ENCODE assay signal across 17 cellular contexts in the genomic region with DNA sequence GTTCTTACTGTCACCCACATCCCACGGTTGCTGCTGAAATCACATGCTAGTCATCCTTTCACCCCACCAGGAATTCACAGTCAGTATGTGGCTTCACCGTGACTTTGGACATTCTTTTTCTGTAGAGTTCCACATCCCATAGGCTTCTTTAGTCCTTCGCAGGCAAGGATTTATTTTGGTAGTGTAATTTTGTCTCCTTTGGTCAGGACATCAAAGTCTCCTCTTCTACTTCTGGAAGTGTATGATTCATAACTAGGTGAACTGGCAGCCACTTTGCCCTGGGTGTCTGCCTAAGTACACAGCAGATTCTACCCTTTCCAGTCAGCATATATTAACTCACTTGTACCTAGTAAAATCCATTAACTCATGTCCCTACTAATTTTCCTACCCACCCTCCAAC. TPM values are rescaled to one million over a fixed set of nuclear protein-coding genes. Genes with fewer than 3 reads are reported as not detected.
A peak's percentile ranks its signal among the peaks of the same experiment; 100 is the strongest.
DNase-seq lines count a peak whose midpoint lies in the region; ATAC-seq, FAIRE-seq and TF ChIP-seq lines count a peak whose summit lies in the region.
"Had no signal": no experiment of that assay in that cellular context is flagged by ENCODE, and none has a peak within 500 bp of the region (broad histone marks: within the 10 kb centered on the region; RNA-seq: fewer than 3 reads in every experiment).

No MANE protein-coding gene starts in this region.

- POLR2A ChIA-PET in HepG2 (lab: Yijun Ruan, JAX) = no interaction called here

- no peak overlapping the region for H3K4me3 ChIP-seq in right lobe of liver
- H3K4me3 ChIP-seq in HepG2 (replicated peaks in 1 of 3; ENCODE audit: insufficient read depth in 1 of 3, low read depth in 2 of 3, low read length in 3 of 3) = no peak overlapping the region
- H3K4me3 ChIP-seq in astrocyte (ENCODE audit: insufficient read depth, low read depth, low read length) = no peak overlapping the region
- no peak overlapping the region for H3K4me3 ChIP-seq in fibroblast of mammary gland (ENCODE audit: control insufficient read depth, low read depth, low read length)
- H3K4me3 ChIP-seq: BLaER1 had no signal

- H3K4me2 ChIP-seq in HepG2 (ENCODE audit: low read depth, low read length) (no peak overlapping the region), astrocyte (ENCODE audit: low read length) (peak overlapping the region; percentile 32)
- H3K4me2 ChIP-seq: BLaER1 had no signal

- DNase-seq in right lobe of liver = peak in 1 of 3 donors; percentile 33
- DNase-seq in HepG2 (ENCODE audit: low spot score) = no peak
- DNase-seq in astrocyte (ENCODE audit: low read depth) = peak; percentile 56
- peak; percentile 41 for DNase-seq in fibroblast of mammary gland (ENCODE audit: low read depth)
- peak; percentile 10 for DNase-seq in urothelium cell line (ENCODE audit: low spot score)
- DNase-seq in NCI-H1417 treated with DMSO at 0.1 percent for 48 hours (lab: John Stamatoyannopoulos, UW) = no peak
- no peak for DNase-seq in activated CD8-positive, alpha-beta memory T cell treated with anti-CD3 and anti-CD28 coated beads, Interleukin-2, amount 50 U/mL, for 48 hours
- DNase-seq: Kasumi-1, MV-4-11, NCI-H1417, NCI-H1930, NCI-H510A treated with DMSO at 0.1 percent for 48 hours, NCI-H82 had no signal

- CTCF ChIA-PET in HepG2 (lab: Yijun Ruan, JAX; ENCODE audit: low intra/inter-chr PET ratio, low total read pairs) = no interaction called here

- H4K20me1 ChIP-seq in HepG2 (ENCODE audit: insufficient read depth, low read length) (no peaks in the 10 kb centered on the region), astrocyte (ENCODE audit: insufficient read depth, low read length) (no peaks in the 10 kb centered on the region)
- H4K20me1 ChIP-seq: BLaER1 had no signal

- H3K4me3 Mint-ChIP-seq in astrocyte (ENCODE audit: unreplicated experiment) = no peak overlapping the region
- H3K4me3 Mint-ChIP-seq: IgD-negative memory B cell had no signal

- TF ChIP-seq CTCF in right lobe of liver (IDR thresholded peaks at IDR 0.05) = no peak
- TF ChIP-seq CTCF in HepG2 (CRISPR knock-in tag; IDR thresholded peaks at IDR 0.05) = no peak
- no peak for TF ChIP-seq CTCF in astrocyte (IDR thresholded peaks at IDR 0.05; ENCODE audit: insufficient read depth, low read depth, low read length)
- no peak for TF ChIP-seq CTCF in fibroblast of mammary gland (conservative IDR thresholded peaks at IDR 0.05; ENCODE audit: control insufficient read depth, insufficient read depth, low read depth, low read length)

- TF ChIP-seq POLR2A in right lobe of liver (IDR thresholded peaks at IDR 0.05) (no peak), HepG2 (IDR thresholded peaks at IDR 0.05; ENCODE audit: insufficient read depth in 1 of 2, low read depth in 2 of 2, low read length in 2 of 2) (no peak)

- no peak overlapping the region for H3K9ac ChIP-seq in HepG2 (ENCODE audit: insufficient read depth, low read depth, low read length)
- H3K9ac ChIP-seq in astrocyte (ENCODE audit: low read length) = no peak overlapping the region
- H3K9ac ChIP-seq: BLaER1 had no signal

- peaks cover 5% of the 10 kb centered on the region for H3K4me1 Mint-ChIP-seq in astrocyte (ENCODE audit: low read depth, unreplicated experiment)
- H3K4me1 Mint-ChIP-seq: IgD-negative memory B cell had no signal

- H3K27me3 Mint-ChIP-seq in astrocyte (ENCODE audit: low read depth, unreplicated experiment) = peaks cover 6% of the 10 kb centered on the region

- peaks cover 13% of the 10 kb centered on the region for H3K9me3 Mint-ChIP-seq in astrocyte (ENCODE audit: unreplicated experiment)

- in situ Hi-C loops in HepG2 (cut with HindIII; ENCODE audit: extremely low pct_ligation_motif_present, low pct_unique_long_range_greater_than_20kb) = no loop called here

- H3K4me1 ChIP-seq in right lobe of liver (no peaks in the 10 kb centered on the region), HepG2 (ENCODE audit: insufficient read depth, low read length) (no peaks in the 10 kb centered on the region), astrocyte (ENCODE audit: insufficient read depth, low read length) (peaks cover 5% of the 10 kb centered on the region)
- H3K4me1 ChIP-seq: BLaER1 had no signal

- H3K9me3 ChIP-seq in right lobe of liver = no peaks in the 10 kb centered on the region
- no peaks in the 10 kb centered on the region for H3K9me3 ChIP-seq in HepG2 (ENCODE audit: low read length)
- H3K9me3 ChIP-seq in astrocyte (ENCODE audit: insufficient read depth, low read depth, low read length) = no peaks in the 10 kb centered on the region
- H3K9me3 ChIP-seq: BLaER1 had no signal

- H3K27ac ChIP-seq in right lobe of liver (no peak overlapping the region), HepG2 (ENCODE audit: extremely low read length, insufficient read depth, low read length) (no peak overlapping the region), astrocyte (ENCODE audit: low read depth, low read length) (no peak overlapping the region)
- H3K27ac ChIP-seq: BLaER1 had no signal

- no peak for FAIRE-seq in HepG2 (lab: Jason Lieb, UNC)
- no peak for FAIRE-seq in astrocyte (lab: Jason Lieb, UNC)
- no peak for FAIRE-seq in urothelium cell line (lab: Jason Lieb, UNC)

- H2AFZ ChIP-seq in HepG2 (ENCODE audit: low read length) (no peak overlapping the region), astrocyte (ENCODE audit: low read depth, low read length) (no peak overlapping the region)

- BruUV-seq in HepG2 (replicated peaks; lab: Mats Ljungman, UMichigan) = no TSS peak

- H3K27me3 ChIP-seq in right lobe of liver = no peaks in the 10 kb centered on the region
- no peaks in the 10 kb centered on the region for H3K27me3 ChIP-seq in HepG2 (ENCODE audit: control insufficient read depth in 1 of 2, insufficient read depth in 2 of 2, low read length in 2 of 2)
- no peaks in the 10 kb centered on the region for H3K27me3 ChIP-seq in astrocyte (ENCODE audit: insufficient read depth, low read length)
- H3K27me3 ChIP-seq: BLaER1 had no signal

- no peak overlapping the region for H3K27ac Mint-ChIP-seq in astrocyte (ENCODE audit: unreplicated experiment)
- H3K27ac Mint-ChIP-seq: IgD-negative memory B cell had no signal

- TF ChIP-seq EP300 in HepG2 (IDR thresholded peaks at IDR 0.05; ENCODE audit: low read depth in 2 of 2, low read length in 2 of 2) = no peak
- TF ChIP-seq EP300 in HepG2 (CRISPR knock-in tag; IDR thresholded peaks at IDR 0.05; ENCODE audit: borderline replicate concordance) = no peak

- ATAC-seq in right lobe of liver = peak in 3 of 4 donors; percentile 17 to 94 (median 36)
- no peak for ATAC-seq in HepG2
- ATAC-seq in GM19452 (IDR thresholded peaks at IDR 0.05; ENCODE audit: unreplicated experiment) = no peak
- ATAC-seq: Right ventricle myocardium inferior had no signal

- no peak for TF ChIP-seq RAD21 in HepG2 (CRISPR knock-in tag; IDR thresholded peaks at IDR 0.05)

- no peaks in the 10 kb centered on the region for H3K36me3 Mint-ChIP-seq in astrocyte (ENCODE audit: low read depth, unreplicated experiment)
- H3K36me3 Mint-ChIP-seq: IgD-negative memory B cell had no signal

- intact Hi-C loops in right lobe of liver (cut with DNase I) = no loop called here
- intact Hi-C loops in HepG2 (cut with micrococcal nuclease; ENCODE audit: unreplicated experiment) = no loop called here

- 75% methylated on average over 3 of the region's 3 CpGs for WGBS in right lobe of liver (ENCODE audit: insufficient coverage, low coverage, low lambda C conversion rate, missing lambda C conversion rate)
- WGBS in HepG2 (ENCODE audit: low lambda C conversion rate) = 30% methylated on average over 3 of the region's 3 CpGs

- H3K36me3 ChIP-seq in right lobe of liver = no peaks in the 10 kb centered on the region
- no peaks in the 10 kb centered on the region for H3K36me3 ChIP-seq in HepG2 (replicated peaks in 1 of 2; ENCODE audit: control insufficient read depth in 1 of 2, insufficient read depth in 2 of 2, low read length in 2 of 2)
- H3K36me3 ChIP-seq in astrocyte (ENCODE audit: insufficient read depth, low read length) = no peaks in the 10 kb centered on the region
- H3K36me3 ChIP-seq: BLaER1 had no signal

- H3K79me2 ChIP-seq in HepG2 (ENCODE audit: insufficient read depth, low read length) (no peaks in the 10 kb centered on the region), astrocyte (ENCODE audit: insufficient read depth, low read length) (no peaks in the 10 kb centered on the region)

TF ChIP-seq in HepG2, 621 proteins besides CTCF, POLR2A, EP300 and RAD21 (continues in another document):
- TF ChIP-seq SRSF9 (IDR thresholded peaks at IDR 0.05; ENCODE audit: borderline replicate concordance, insufficient read depth, low read depth, low read length, poor library complexity, severe bottlenecking) (no peak), SAFB2 (CRISPR knock-in tag; IDR thresholded peaks at IDR 0.05; ENCODE audit: borderline replicate concordance, low read depth) (no peak), GATAD1 (CRISPR knock-in tag; IDR thresholded peaks at IDR 0.05) (no peak), ZNF660 (CRISPR knock-in tag; IDR thresholded peaks at IDR 0.05; ENCODE audit: borderline replicate concordance, low read depth) (no peak), PPARG (CRISPR knock-in tag; conservative IDR thresholded peaks at IDR 0.05) (no peak)

RNA-seq across cellular contexts. Expression of a gene that starts 38.3 kb away (rescaled TPM):
- total RNA-seq in right lobe of liver = 10 to 100 TPM; 11.4 to 27.1 (median 20.7) TPM
- total RNA-seq in HepG2 (2016; rRNA removed; fragmentation: Illumina TruSeq; extraction: Trizol) = 2.8 and 4.5 TPM in 2 replicates
- 0.51 and 0.88 TPM in 2 replicates for total RNA-seq in HepG2 (2016; cell fraction: cytosol; rRNA removed; fragmentation: Illumina TruSeq; extraction: Trizol; ENCODE audit: low read depth)
- 2.8 and 4.1 TPM in 2 replicates for total RNA-seq in HepG2 (2016; cell fraction: insoluble cytoplasmic fraction; rRNA removed; fragmentation: Illumina TruSeq; extraction: Trizol)
- total RNA-seq in HepG2 (2016; cell fraction: membrane; rRNA removed; fragmentation: Illumina TruSeq; extraction: Trizol) = 0.55 and 1.2 TPM in 2 replicates
- 1.7 and 2.1 TPM in 2 replicates for total RNA-seq in HepG2 (2016; cell fraction: nucleus; rRNA removed; fragmentation: Illumina TruSeq; extraction: Trizol)
- polyA plus RNA-seq in HepG2 (2011; rRNA removed) = 1.0 and 1.3 TPM in 2 replicates
- 0.32 and 0.59 TPM in 2 replicates for polyA plus RNA-seq in HepG2 (2011; cell fraction: cytosol; rRNA removed)
- 0.23 and 0.50 TPM in 2 replicates for polyA plus RNA-seq in HepG2 (2011; cell fraction: nucleus; rRNA removed)
- polyA plus RNA-seq in HepG2 (2012) = 1.1 and 2.0 TPM in 2 replicates
- 0.37 and 0.38 TPM in 2 replicates for polyA plus RNA-seq in HepG2 (2016; cell fraction: cytosol; fragmentation: Illumina TruSeq; extraction: Trizol; ENCODE audit: low read depth)
- polyA plus RNA-seq in HepG2 (2016; cell fraction: insoluble cytoplasmic fraction; fragmentation: Illumina TruSeq; extraction: Trizol; ENCODE audit: low read depth) = 3.4 and 4.2 TPM in 2 replicates
- 0.52 and 0.68 TPM in 2 replicates for polyA plus RNA-seq in HepG2 (2016; cell fraction: membrane; fragmentation: Illumina TruSeq; extraction: Trizol; ENCODE audit: low read depth)
- 1.9 and 2.2 TPM in 2 replicates for polyA plus RNA-seq in HepG2 (2016; cell fraction: nucleus; fragmentation: Illumina TruSeq; extraction: Trizol; ENCODE audit: insufficient read depth, low read depth)
- polyA minus RNA-seq in HepG2 (2011; rRNA and poly(A)+ RNA removed; ENCODE audit: low replicate concordance) = 0.68 and 1.2 TPM in 2 replicates
- polyA minus RNA-seq in HepG2 (2011; cell fraction: cytosol; rRNA and poly(A)+ RNA removed) = 0.62 and 0.69 TPM in 2 replicates
- 1.2 and 3.2 TPM in 2 replicates for polyA minus RNA-seq in HepG2 (2011; cell fraction: nucleus; rRNA and poly(A)+ RNA removed)
- total RNA-seq in astrocyte = 8.5 and 10.4 TPM in 2 replicates

Comparison
In these comparisons a context has a peak if more than half of its experiments do, and no peak if none do; other contexts are left out.
1. ATAC-seq: peak in right lobe of liver (3 of 4); none in HepG2 (single experiment) and GM19452 (single experiment).
2. DNase-seq: peak in astrocyte (single experiment), fibroblast of mammary gland (single experiment) and urothelium cell line (single experiment); none in HepG2 (single experiment), NCI-H1417 treated with DMSO at 0.1 percent for 48 hours (single experiment) and activated CD8-positive, alpha-beta memory T cell treated with anti-CD3 and anti-CD28 coated beads, Interleukin-2, amount 50 U/mL, for 48 hours (single experiment).